Comparison of ENCODE assay signal across 10 cellular contexts in the genomic region with DNA sequence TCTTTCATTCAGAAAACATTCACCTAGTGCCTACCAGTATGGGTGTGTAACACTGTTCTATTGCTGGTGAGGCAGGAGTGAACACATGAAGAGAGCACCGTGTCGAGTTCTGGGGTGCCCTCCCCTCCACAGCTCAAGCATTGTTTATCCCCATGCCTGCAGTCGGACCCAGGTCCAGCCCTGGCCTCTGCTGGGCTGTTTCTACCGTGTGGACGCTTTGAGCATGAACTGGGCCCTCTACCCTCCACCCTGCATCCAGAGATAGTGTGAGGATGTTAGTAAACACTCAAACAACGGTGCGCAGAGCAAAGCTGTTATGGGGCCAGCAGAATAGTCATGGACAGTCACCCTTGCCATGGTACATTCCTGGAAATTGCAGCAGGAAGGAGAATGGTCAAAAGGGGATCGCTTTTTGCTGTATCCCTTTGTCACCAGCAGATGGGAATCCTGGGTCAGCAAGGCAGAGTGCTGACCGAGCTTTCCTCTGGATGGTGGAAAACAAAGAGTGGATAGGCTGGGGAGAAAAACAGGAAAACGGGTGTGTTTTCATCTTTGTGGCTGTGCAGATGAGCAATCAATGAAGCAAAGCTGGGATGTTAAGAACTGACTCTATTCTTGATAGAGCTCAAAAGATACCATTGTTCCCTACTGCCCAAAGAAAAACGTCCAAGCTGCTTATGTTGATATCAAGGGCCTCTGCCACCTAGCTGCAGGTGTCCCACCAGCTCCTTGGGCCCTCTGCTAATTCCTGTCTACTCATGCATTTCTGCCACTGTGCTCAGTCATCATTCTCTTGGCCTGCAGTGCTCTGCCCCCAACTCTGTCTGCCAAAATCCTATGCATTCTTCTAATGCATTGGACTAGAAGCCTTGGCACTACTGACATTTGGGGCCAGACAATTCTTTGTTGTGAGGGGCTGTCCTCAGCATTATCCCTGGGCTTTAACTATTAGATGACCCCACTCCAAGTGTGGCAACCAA. TPM values are rescaled to one million over a fixed set of nuclear protein-coding genes. Genes with fewer than 3 reads are reported as not detected.
DNase-seq lines count a peak whose midpoint lies in the region; ATAC-seq, FAIRE-seq and TF ChIP-seq lines count a peak whose summit lies in the region.
"Had no signal": no experiment of that assay in that cellular context is flagged by ENCODE, and none has a peak within 500 bp of the region (broad histone marks: within the 10 kb centered on the region; RNA-seq: fewer than 3 reads in every experiment).

No MANE protein-coding gene starts in this region.

- H3K9me3 Mint-ChIP-seq in T-helper 2 cell treated with Interferon-gamma antibody and Interleukin-4, amounts not matched to agents 5 μg/mL and 100 μg/mL, for 36 hours, result no peaks in the 10 kb centered on the region
- H3K9me3 Mint-ChIP-seq in activated CD4-positive, alpha-beta memory T cell treated with anti-CD3 and anti-CD28 coated beads, Interleukin-2, amount 10 ng/mL, durations not matched to agents 7 days and 5 days, result no peaks in the 10 kb centered on the region

- H3K27ac ChIP-seq in A549, result no peak overlapping the region
- H3K27ac ChIP-seq: BLaER1 treated with 17β-estradiol and CSF1 and Interleukin-3, amounts not matched to agents 10 nM and 100 nM had no signal

- H3K4me3 Mint-ChIP-seq in T-helper 2 cell treated with Interferon-gamma antibody and Interleukin-4, amounts not matched to agents 5 μg/mL and 100 μg/mL, for 36 hours, result no peak overlapping the region
- no peak overlapping the region for H3K4me3 Mint-ChIP-seq in activated CD4-positive, alpha-beta memory T cell treated with anti-CD3 and anti-CD28 coated beads, Interleukin-2, amount 10 ng/mL, durations not matched to agents 7 days and 5 days
- H3K4me3 Mint-ChIP-seq: activated CD8-positive, alpha-beta memory T cell treated with anti-CD3 and anti-CD28 coated beads, Interleukin-2, amount 10 ng/mL, durations not matched to agents 7 days and 5 days had no signal

- peak; percentile 44 to 65 for DNase-seq in A549 (ENCODE audit: low read depth in 1 of 2, low spot score in 1 of 2)
- no peak for DNase-seq in NB4 (ENCODE audit: low read depth)
- peak; percentile 70 for DNase-seq in medulla oblongata (ENCODE audit: extremely low spot score)
- DNase-seq in T-helper 2 cell treated with Interferon-gamma antibody and Interleukin-4, amounts not matched to agents 5 μg/mL and 100 μg/mL, for 36 hours (ENCODE audit: low spot score), result no peak
- DNase-seq in activated CD4-positive, alpha-beta memory T cell treated with anti-CD3 and anti-CD28 coated beads, Interleukin-2, amount 10 ng/mL, durations not matched to agents 7 days and 5 days, result no peak
- DNase-seq: activated CD8-positive, alpha-beta memory T cell treated with anti-CD3 and anti-CD28 coated beads, Interleukin-2, amount 10 ng/mL, durations not matched to agents 7 days and 5 days had no signal

- H3K9me3 ChIP-seq in A549, result no peaks in the 10 kb centered on the region
- H3K9me3 ChIP-seq: BLaER1 treated with 17β-estradiol and CSF1 and Interleukin-3, amounts not matched to agents 10 nM and 100 nM had no signal

- H3K27ac Mint-ChIP-seq in T-helper 2 cell treated with Interferon-gamma antibody and Interleukin-4, amounts not matched to agents 5 μg/mL and 100 μg/mL, for 36 hours, result no peak overlapping the region
- H3K27ac Mint-ChIP-seq in activated CD4-positive, alpha-beta memory T cell treated with anti-CD3 and anti-CD28 coated beads, Interleukin-2, amount 10 ng/mL, durations not matched to agents 7 days and 5 days, result no peak overlapping the region
- H3K27ac Mint-ChIP-seq: activated CD8-positive, alpha-beta memory T cell treated with anti-CD3 and anti-CD28 coated beads, Interleukin-2, amount 10 ng/mL, durations not matched to agents 7 days and 5 days had no signal

- H3K36me3 Mint-ChIP-seq in T-helper 2 cell treated with Interferon-gamma antibody and Interleukin-4, amounts not matched to agents 5 μg/mL and 100 μg/mL, for 36 hours (ENCODE audit: low read depth), result no peaks in the 10 kb centered on the region
- no peaks in the 10 kb centered on the region for H3K36me3 Mint-ChIP-seq in activated CD4-positive, alpha-beta memory T cell treated with anti-CD3 and anti-CD28 coated beads, Interleukin-2, amount 10 ng/mL, durations not matched to agents 7 days and 5 days (ENCODE audit: low read depth)
- H3K36me3 Mint-ChIP-seq: activated CD8-positive, alpha-beta memory T cell treated with anti-CD3 and anti-CD28 coated beads, Interleukin-2, amount 10 ng/mL, durations not matched to agents 7 days and 5 days had no signal

- 33% methylated on average over 11 of the region's 11 CpGs for WGBS in A549 (ENCODE audit: missing lambda C conversion rate)

- TF ChIP-seq CTCF in A549 (IDR thresholded peaks at IDR 0.05) (peak; percentile 32; the same call in 2 of the 3 replicates), NB4 (IDR thresholded peaks at IDR 0.05; ENCODE audit: low read depth, low read length) (peak; percentile 6)

- peaks cover 31% of the 10 kb centered on the region for H3K27me3 Mint-ChIP-seq in T-helper 2 cell treated with Interferon-gamma antibody and Interleukin-4, amounts not matched to agents 5 μg/mL and 100 μg/mL, for 36 hours (ENCODE audit: low read depth)
- peaks cover 23% of the 10 kb centered on the region for H3K27me3 Mint-ChIP-seq in activated CD4-positive, alpha-beta memory T cell treated with anti-CD3 and anti-CD28 coated beads, Interleukin-2, amount 10 ng/mL, durations not matched to agents 7 days and 5 days

- H3K4me1 ChIP-seq in A549, result no peaks in the 10 kb centered on the region
- H3K4me1 ChIP-seq: BLaER1 treated with 17β-estradiol and CSF1 and Interleukin-3, amounts not matched to agents 10 nM and 100 nM had no signal

- CTCF ChIA-PET in A549 (lab: Yijun Ruan, JAX), result interaction anchor here (0.6 to 2.9 kb wide), 14 partner anchors 9 to 97 kb away, joined by 3 to 19 read pairs (median 4); no protein-coding TSS in a partner anchor
- CTCF ChIA-PET in activated CD4-positive, alpha-beta memory T cell treated with anti-CD3 and anti-CD28 coated beads, Interleukin-2, amount 10 ng/mL, durations not matched to agents 7 days and 5 days (lab: Charles Lee), result interaction anchor here (0.9 kb wide), 1 partner anchor 78 kb away, joined by 5 read pairs; no protein-coding TSS in a partner anchor

- no peak for FAIRE-seq in A549 (lab: Jason Lieb, UNC)

- POLR2A ChIA-PET in A549 (lab: Yijun Ruan, JAX), result no interaction called here
- POLR2A ChIA-PET in activated CD4-positive, alpha-beta memory T cell treated with anti-CD3 and anti-CD28 coated beads, Interleukin-2, amount 10 ng/mL, durations not matched to agents 7 days and 5 days (lab: Charles Lee), result no interaction called here

- ATAC-seq in A549, result peak; percentile 72 to 86; a peak in 5 of 6 replicates
- peak; percentile 29 for ATAC-seq in esophagus mucosa
- ATAC-seq in HG02610 (IDR thresholded peaks at IDR 0.05; ENCODE audit: unreplicated experiment), result no peak
- no peak for ATAC-seq in HG02885 (IDR thresholded peaks at IDR 0.05; ENCODE audit: poor library complexity, unreplicated experiment)
- ATAC-seq: activated CD8-positive, alpha-beta memory T cell treated with anti-CD3 and anti-CD28 coated beads, Interleukin-2, amount 10 ng/mL, durations not matched to agents 7 days and 5 days had no signal

- no peaks in the 10 kb centered on the region for H3K4me1 Mint-ChIP-seq in T-helper 2 cell treated with Interferon-gamma antibody and Interleukin-4, amounts not matched to agents 5 μg/mL and 100 μg/mL, for 36 hours (ENCODE audit: low read depth)
- no peaks in the 10 kb centered on the region for H3K4me1 Mint-ChIP-seq in activated CD4-positive, alpha-beta memory T cell treated with anti-CD3 and anti-CD28 coated beads, Interleukin-2, amount 10 ng/mL, durations not matched to agents 7 days and 5 days
- H3K4me1 Mint-ChIP-seq: activated CD8-positive, alpha-beta memory T cell treated with anti-CD3 and anti-CD28 coated beads, Interleukin-2, amount 10 ng/mL, durations not matched to agents 7 days and 5 days had no signal

- peak; percentile 51 to 63 for TF ChIP-seq RAD21 in A549 (conservative IDR thresholded peaks at IDR 0.05 in 1 of 2, IDR thresholded peaks at IDR 0.05 in 1 of 2)

- no peak overlapping the region for H3K4me3 ChIP-seq in A549
- no peak overlapping the region for H3K4me3 ChIP-seq in NB4 (ENCODE audit: low read depth, low read length)
- H3K4me3 ChIP-seq: BLaER1 treated with 17β-estradiol and CSF1 and Interleukin-3, amounts not matched to agents 10 nM and 100 nM had no signal

- TF ChIP-seq POLR2A in A549 (IDR thresholded peaks at IDR 0.05; ENCODE audit: low read length) (no peak), NB4 (IDR thresholded peaks at IDR 0.05; ENCODE audit: extremely low read depth, insufficient read length) (no peak)

- no peak overlapping the region for H3K4me2 ChIP-seq in A549
- H3K4me2 ChIP-seq: BLaER1 treated with 17β-estradiol and CSF1 and Interleukin-3, amounts not matched to agents 10 nM and 100 nM had no signal

- TF ChIP-seq EP300 in A549 (IDR thresholded peaks at IDR 0.05), result no peak

TF ChIP-seq in A549, 52 proteins besides CTCF, POLR2A, EP300 and RAD21:
- peak; percentile 76 for TF ChIP-seq MAFK (IDR thresholded peaks at IDR 0.05; ENCODE audit: partially characterized antibody)
- TF ChIP-seq POLR2AphosphoS2 (conservative IDR thresholded peaks at IDR 0.05; ENCODE audit: low read length), result no peak
- TF ChIP-seq SMC3 (IDR thresholded peaks at IDR 0.05), result peak; percentile 38; the same call in 2 of the 3 replicates

RNA-seq across cellular contexts. Expression of gene REEP1, which starts 38.7 kb away (rescaled TPM):
- polyA plus RNA-seq in A549 (2011; rRNA removed), result 0.30 and 0.37 TPM in 2 replicates
- 0.26 and 0.49 TPM in 2 replicates for polyA plus RNA-seq in A549 (2012; cell fraction: cytosol; rRNA removed)
- polyA plus RNA-seq in A549 (2012; cell fraction: nucleus; rRNA removed), result 0.10 and 0.37 TPM in 2 replicates
- 0.36 to 0.52 TPM (median 0.45 TPM) in 3 replicates for polyA plus RNA-seq in A549 (2017; fragmentation: RNase III; extraction: RNeasy Plus Mini Kit Qiagen cat#74134 plus additional on column Dnase treatment)
- 0.29 TPM in 1 of 2 replicates, not detected in the other for polyA minus RNA-seq in A549 (2011; rRNA and poly(A)+ RNA removed)
- 1.6 TPM for total RNA-seq in esophagus mucosa
- not detected for total RNA-seq in activated CD4-positive, alpha-beta memory T cell treated with anti-CD3 and anti-CD28 coated beads, Interleukin-2, amount 10 ng/mL, durations not matched to agents 7 days and 5 days

Comparison
In these comparisons a context has a peak if more than half of its experiments do, and no peak if none do; other contexts are left out.
1. ATAC-seq: peak in A549 (2 of 2) and esophagus mucosa (single experiment); none in HG02610 (single experiment) and HG02885 (single experiment).
2. DNase-seq: peak in A549 (2 of 2) and medulla oblongata (single experiment); none in NB4 (single experiment), T-helper 2 cell treated with Interferon-gamma antibody and Interleukin-4, amounts not matched to agents 5 μg/mL and 100 μg/mL, for 36 hours (single experiment) and activated CD4-positive, alpha-beta memory T cell treated with anti-CD3 and anti-CD28 coated beads, Interleukin-2, amount 10 ng/mL, durations not matched to agents 7 days and 5 days (single experiment).